ENCODE assay signal across 13 cellular contexts in genomic region chr17:40291311-40291710, GRCh38.
"Had no signal": no experiment of that assay in that cellular context is flagged by ENCODE, and none has a peak within 500 bp of the region (broad histone marks: within the 10 kb centered on the region; RNA-seq: fewer than 3 reads in every experiment).

No MANE protein-coding gene starts in this region.

- H3K27ac Mint-ChIP-seq: activated B cell treated with CpG ODN at 0.5 μM for 24 hours; dendritic cell treated with granulocyte-macrophage colony-stimulating factor and Interleukin-4, amounts not matched to agents 40 ng/mL and 50 ng/mL, for 4 days; effector memory CD8-positive, alpha-beta T cell; natural killer cell treated with Interleukin-12 subunit alpha and Interleukin-12 subunit beta and Interleukin-15 and Interleukin-18, amount 100 ng/mL, for 72 hours had no signal

- H3K36me3 ChIP-seq: adrenal gland, upper lobe of right lung had no signal

- H2AFZ ChIP-seq: hepatocyte had no signal

- DNase-seq: activated B cell treated with CpG ODN at 0.5 μM for 24 hours; stimulated activated CD4-positive, alpha-beta T cell treated with anti-CD3 and anti-CD28 coated beads, Interleukin-2, amount 100 ng/mL, for 48 hours; upper lobe of right lung had no signal

- H3K4me3 Mint-ChIP-seq: activated B cell treated with CpG ODN at 0.5 μM for 24 hours; activated CD4-positive, alpha-beta memory T cell treated with anti-CD3 and anti-CD28 coated beads for 36 hours; central memory CD8-positive, alpha-beta T cell; dendritic cell treated with granulocyte-macrophage colony-stimulating factor and Interleukin-4, amounts not matched to agents 40 ng/mL and 50 ng/mL, for 4 days; effector memory CD8-positive, alpha-beta T cell had no signal

- H3K27ac ChIP-seq: hepatocyte, testis, upper lobe of right lung had no signal

- H3K9me3 Mint-ChIP-seq: activated B cell treated with CpG ODN at 0.5 μM for 24 hours; activated CD4-positive, alpha-beta memory T cell treated with anti-CD3 and anti-CD28 coated beads for 36 hours; activated T-cell treated with anti-CD3 and anti-CD28 coated beads, Interleukin-2, amount 50 U/mL, for 72 hours; central memory CD8-positive, alpha-beta T cell; dendritic cell treated with granulocyte-macrophage colony-stimulating factor and Interleukin-4, amounts not matched to agents 40 ng/mL and 50 ng/mL, for 4 days; effector memory CD8-positive, alpha-beta T cell; natural killer cell treated with Interleukin-12 subunit alpha and Interleukin-12 subunit beta and Interleukin-15 and Interleukin-18, amount 100 ng/mL, for 72 hours had no signal

- H3K4me1 ChIP-seq: testis had no signal

- H3K4me2 ChIP-seq: hepatocyte had no signal

- H3K27me3 Mint-ChIP-seq: activated B cell treated with CpG ODN at 0.5 μM for 24 hours; activated CD4-positive, alpha-beta memory T cell treated with anti-CD3 and anti-CD28 coated beads for 36 hours; central memory CD8-positive, alpha-beta T cell; dendritic cell treated with granulocyte-macrophage colony-stimulating factor and Interleukin-4, amounts not matched to agents 40 ng/mL and 50 ng/mL, for 4 days; effector memory CD8-positive, alpha-beta T cell; natural killer cell treated with Interleukin-12 subunit alpha and Interleukin-12 subunit beta and Interleukin-15 and Interleukin-18, amount 100 ng/mL, for 72 hours had no signal

- ATAC-seq: activated T-cell treated with anti-CD3 and anti-CD28 coated beads, Interleukin-2, amount 50 U/mL, for 72 hours; effector memory CD8-positive, alpha-beta T cell; natural killer cell treated with Interleukin-12 subunit alpha and Interleukin-12 subunit beta and Interleukin-15 and Interleukin-18, amount 100 ng/mL, for 72 hours had no signal

- H3K4me3 ChIP-seq: adrenal gland, hepatocyte, lung, testis, upper lobe of right lung had no signal

- H3K9me3 ChIP-seq: adrenal gland, testis, upper lobe of right lung had no signal

- H3K27me3 ChIP-seq: adrenal gland, hepatocyte, testis, upper lobe of right lung had no signal
